8 cellular contexts compared by ENCODE assay signal in genomic region chr11:12164061-12165014, GRCh38. TPM values are rescaled to one million over a fixed set of nuclear protein-coding genes. Genes with fewer than 3 reads are reported as not detected.
DNase-seq lines count a peak whose midpoint lies in the region; ATAC-seq and TF ChIP-seq lines count a peak whose summit lies in the region.

No MANE protein-coding gene starts in this region.

- peak overlapping the region; percentile 37 for H4K8ac ChIP-seq in trophoblast cell (ENCODE audit: low read depth, low read length)

- H3K4me3 ChIP-seq in KMS-11 (IDR thresholded peaks at IDR 0.05; ENCODE audit: insufficient read depth, low read depth, low read length) = no peak overlapping the region
- no peak overlapping the region for H3K4me3 ChIP-seq in trophoblast cell (ENCODE audit: low read depth, low read length)

- peak overlapping the region; percentile 60 for H2BK5ac ChIP-seq in trophoblast cell (ENCODE audit: low read depth, low read length, poor library complexity)

- peak overlapping the region; percentile 72 for H2BK12ac ChIP-seq in trophoblast cell (ENCODE audit: low read length)

- no peak overlapping the region for H3K4ac ChIP-seq in trophoblast cell (ENCODE audit: low read depth, low read length)

- H3K27me3 ChIP-seq in KMS-11 (ENCODE audit: insufficient read depth, low read depth) = no peaks in the 10 kb centered on the region
- H3K27me3 ChIP-seq in trophoblast cell (ENCODE audit: insufficient read depth, low read length) = no peaks in the 10 kb centered on the region

- H4K91ac ChIP-seq in trophoblast cell (ENCODE audit: low read depth, low read length) = peak overlapping the region; percentile 69

- ATAC-seq in HG02678 (IDR thresholded peaks at IDR 0.05; ENCODE audit: unreplicated experiment) (no peak), HG02884 (IDR thresholded peaks at IDR 0.05; ENCODE audit: unreplicated experiment) (no peak)

- no peak overlapping the region for H2AFZ ChIP-seq in KMS-11 (ENCODE audit: low read depth)
- H2AFZ ChIP-seq in trophoblast cell (ENCODE audit: insufficient read depth, low read length, poor library complexity) = no peak overlapping the region

- H4K12ac ChIP-seq in trophoblast cell (ENCODE audit: low read depth, low read length) = no peak overlapping the region

- peak overlapping the region; percentile 84 for H2BK120ac ChIP-seq in trophoblast cell (ENCODE audit: insufficient read depth, low read length, poor library complexity)

- no peak for TF ChIP-seq CTCF in KMS-11 (conservative IDR thresholded peaks at IDR 0.05; ENCODE audit: low read depth, low read length)

- H3K27ac ChIP-seq in KMS-11 (peak overlapping the region; percentile 4; the same call in 1 of the 2 replicates), cingulate gyrus (ENCODE audit: low read depth, low read length) (peak overlapping the region; percentile 41), trophoblast cell (ENCODE audit: low read depth, low read length) (peak overlapping the region; percentile 94)

- H3K79me2 ChIP-seq in KMS-11 (ENCODE audit: insufficient read depth, low read depth) (no peaks in the 10 kb centered on the region), trophoblast cell (ENCODE audit: control insufficient read depth, insufficient read depth, low read length, poor library complexity) (peaks cover 6% of the 10 kb centered on the region)

- peaks cover 52% of the 10 kb centered on the region for H3K79me1 ChIP-seq in trophoblast cell (ENCODE audit: low read length)

- no peak overlapping the region for H3K9ac ChIP-seq in KMS-11
- H3K9ac ChIP-seq in trophoblast cell (ENCODE audit: low read length) = no peak overlapping the region

- peaks cover 16% of the 10 kb centered on the region for H3K4me1 ChIP-seq in KMS-11 (ENCODE audit: low read depth, poor library complexity, severe bottlenecking)
- peaks cover 33 to 60% of the 10 kb centered on the region in 2 experiments for H3K4me1 ChIP-seq in trophoblast cell (ENCODE audit: control insufficient read depth in 1 of 2, insufficient read depth in 2 of 2, low read length in 2 of 2)

- H3K4me2 ChIP-seq in KMS-11 = peak overlapping the region; percentile 9; the same call in 1 of the 2 replicates
- H3K4me2 ChIP-seq in trophoblast cell (ENCODE audit: low read length) = peak overlapping the region; percentile 2

- no peak overlapping the region for H3K18ac ChIP-seq in trophoblast cell (ENCODE audit: low read length)

- H3K14ac ChIP-seq in trophoblast cell (ENCODE audit: low read length) = peak overlapping the region; percentile 57

- peak overlapping the region; percentile 32 for H2AK5ac ChIP-seq in trophoblast cell (ENCODE audit: low read length)

- no peaks in the 10 kb centered on the region for H3K36me3 ChIP-seq in KMS-11 (ENCODE audit: insufficient read depth)
- peaks cover 4 to 8% of the 10 kb centered on the region in 2 experiments for H3K36me3 ChIP-seq in trophoblast cell (ENCODE audit: control insufficient read depth in 1 of 2, insufficient read depth in 2 of 2, low read length in 2 of 2)

- no CpG with 5 or more reads among the region's 9 CpGs for WGBS in trophoblast cell (ENCODE audit: extremely low coverage, insufficient coverage, insufficient read length)

- no peaks in the 10 kb centered on the region for H3K9me3 ChIP-seq in trophoblast cell (ENCODE audit: insufficient read depth, low read depth, low read length)

- H3K23ac ChIP-seq in trophoblast cell (ENCODE audit: low read length) = no peak overlapping the region

- H4K20me1 ChIP-seq in KMS-11 (ENCODE audit: insufficient read depth) = no peaks in the 10 kb centered on the region

- DNase-seq in EL = peak; percentile 88
- peak in 1 of 2 donors; percentile 37 for DNase-seq in trophoblast cell
- DNase-seq in NAMALWA (ENCODE audit: low spot score) = no peak
- no peak for DNase-seq in stimulated activated CD4-positive, alpha-beta T cell treated with anti-CD3 and anti-CD28 coated beads, Interleukin-4, amount 100 ng/mL, for 4 hours

RNA-seq across cellular contexts. Expression of gene MICAL2, which starts 53.9 kb away (rescaled TPM):
- polyA plus RNA-seq in trophoblast cell (2013) = 24.5 and 30.8 TPM in 2 replicates

Comparison
In these comparisons a context has a peak if more than half of its experiments do, and no peak if none do; other contexts are left out.
1. H3K27ac ChIP-seq: peak in every context shown above with its lines; median percentile 94 in trophoblast cell; 41 in cingulate gyrus; 4 in KMS-11.